Comparison of ENCODE assay signal across 16 cellular contexts in genomic region chr1:29152046-29152805, GRCh38. TPM values are rescaled to one million over a fixed set of nuclear protein-coding genes. Genes with fewer than 3 reads are reported as not detected.
A peak's percentile ranks its signal among the peaks of the same experiment; 100 is the strongest.
DNase-seq lines count a peak whose midpoint lies in the region; ATAC-seq and TF ChIP-seq lines count a peak whose summit lies in the region.
"Had no signal": no experiment of that assay in that cellular context is flagged by ENCODE, and none has a peak within 500 bp of the region (broad histone marks: within the 10 kb centered on the region; RNA-seq: fewer than 3 reads in every experiment).

No MANE protein-coding gene starts in this region.

- H3K4me1 ChIP-seq in PC-3 (ENCODE audit: insufficient read depth, low read length) = peaks cover 12% of the 10 kb centered on the region

- intact Hi-C loops in Calu3 (cut with micrococcal nuclease; ENCODE audit: unreplicated experiment) = no loop called here
- intact Hi-C loops in PC-3 (cut with micrococcal nuclease) = no loop called here

- H3K36me3 Mint-ChIP-seq in Calu3 (ENCODE audit: insufficient read depth, unreplicated experiment) (peaks cover 93% of the 10 kb centered on the region), WTC11 (peaks cover 90% of the 10 kb centered on the region), osteocyte (ENCODE audit: unreplicated experiment) (peaks cover 65% of the 10 kb centered on the region)
- peaks cover 100% of the 10 kb centered on the region for H3K36me3 Mint-ChIP-seq in stimulated activated effector memory CD8-positive, alpha-beta T cell treated with anti-CD3 and anti-CD28 coated beads, Interleukin-12 subunit alpha, Interleukin-12 subunit beta, amount 100 ng/mL, for 72 hours

- H3K9me3 Mint-ChIP-seq in Calu3 (ENCODE audit: low read depth, unreplicated experiment) (peaks cover 4% of the 10 kb centered on the region), WTC11 (no peaks in the 10 kb centered on the region), osteocyte (ENCODE audit: unreplicated experiment) (no peaks in the 10 kb centered on the region)
- no peaks in the 10 kb centered on the region for H3K9me3 Mint-ChIP-seq in stimulated activated effector memory CD8-positive, alpha-beta T cell treated with anti-CD3 and anti-CD28 coated beads, Interleukin-12 subunit alpha, Interleukin-12 subunit beta, amount 100 ng/mL, for 72 hours
- H3K9me3 Mint-ChIP-seq: CD8-positive, alpha-beta T cell; HFFc6 had no signal

- DNase-seq in Calu3 (no peak), WTC11 (ENCODE audit: low spot score) (no peak), osteocyte (ENCODE audit: extremely low spot score, unreplicated experiment) (no peak), PC-3 (no peak)
- DNase-seq in stimulated activated effector memory CD8-positive, alpha-beta T cell treated with anti-CD3 and anti-CD28 coated beads, Interleukin-12 subunit alpha, Interleukin-12 subunit beta, amount 100 ng/mL, for 72 hours (ENCODE audit: low spot score in 2 of 2) = no peak
- no peak for DNase-seq in stimulated activated naive CD8-positive, alpha-beta T cell treated with anti-CD3 and anti-CD28 coated beads, Interleukin-15, Interleukin-2, amounts not matched to agents 100 U/mL and 50 U/mL, for 24 hours
- DNase-seq: BE2C; CD8-positive, alpha-beta T cell; COR-L47; DND-41; GDM1; HCEC 1CT; HFFc6 had no signal

- H3K27ac ChIP-seq in PC-3 (ENCODE audit: low read length) = no peak overlapping the region
- H3K27ac ChIP-seq: A549, C4-2B had no signal

- POLR2A ChIA-PET in WTC11 (lab: Charles Lee) = interaction anchor here (0.7 kb wide), 1 partner anchor 61 kb away, joined by 3 read pairs; no protein-coding TSS in a partner anchor
- POLR2A ChIA-PET in PC-3 (lab: Charles Lee; ENCODE audit: unreplicated experiment) = no interaction called here

- no peaks in the 10 kb centered on the region for H3K9me2 ChIP-seq in PC-3 (replicated peaks; ENCODE audit: low read length)

- H3F3A ChIP-seq in PC-3 (ENCODE audit: low read length, unreplicated experiment) = peaks cover 8% of the 10 kb centered on the region

- H3K9me3 ChIP-seq in PC-3 (ENCODE audit: low read length) = no peaks in the 10 kb centered on the region
- H3K9me3 ChIP-seq: A549, BE2C had no signal

- TF ChIP-seq CTCF in Calu3 (IDR thresholded peaks at IDR 0.05; ENCODE audit: unreplicated experiment) = no peak
- TF ChIP-seq CTCF in WTC11 (IDR thresholded peaks at IDR 0.05) = no peak
- no peak for TF ChIP-seq CTCF in osteocyte (IDR thresholded peaks at IDR 0.05)
- TF ChIP-seq CTCF in PC-3 (conservative IDR thresholded peaks at IDR 0.05; ENCODE audit: low read depth, low read length) = no peak

- no peak overlapping the region for H2AFZ ChIP-seq in PC-3 (ENCODE audit: low read length)

- H3K4me1 Mint-ChIP-seq in Calu3 (ENCODE audit: low read depth, unreplicated experiment) (peaks cover 9% of the 10 kb centered on the region), WTC11 (peaks cover 9% of the 10 kb centered on the region), osteocyte (ENCODE audit: unreplicated experiment) (peaks cover 10% of the 10 kb centered on the region)
- no peaks in the 10 kb centered on the region for H3K4me1 Mint-ChIP-seq in stimulated activated effector memory CD8-positive, alpha-beta T cell treated with anti-CD3 and anti-CD28 coated beads, Interleukin-12 subunit alpha, Interleukin-12 subunit beta, amount 100 ng/mL, for 72 hours

- CTCF ChIA-PET in Calu3 (lab: Charles Lee) = no interaction called here
- CTCF ChIA-PET in WTC11 (lab: Charles Lee) = no interaction called here
- CTCF ChIA-PET in PC-3 (lab: Charles Lee) = no interaction called here

- peaks cover 19% of the 10 kb centered on the region for H3K79me2 ChIP-seq in PC-3 (ENCODE audit: low read length)

- H3K4me2 ChIP-seq in PC-3 (ENCODE audit: low read length) = no peak overlapping the region
- H3K4me2 ChIP-seq: A549 had no signal

- ATAC-seq in WTC11 = no peak
- no peak for ATAC-seq in stimulated activated effector memory CD8-positive, alpha-beta T cell treated with anti-CD3 and anti-CD28 coated beads, Interleukin-12 subunit alpha, Interleukin-12 subunit beta, amount 100 ng/mL, for 72 hours
- no peak for ATAC-seq in stimulated activated naive CD8-positive, alpha-beta T cell treated with anti-CD3 and anti-CD28 coated beads, Interleukin-15, Interleukin-2, amounts not matched to agents 100 U/mL and 50 U/mL, for 24 hours
- no peak for ATAC-seq in GM19463 (IDR thresholded peaks at IDR 0.05; ENCODE audit: unreplicated experiment)
- ATAC-seq in PC-3 = no peak
- ATAC-seq: A549; CD8-positive, alpha-beta T cell had no signal

- no peak overlapping the region for H3K9ac ChIP-seq in PC-3 (ENCODE audit: low read length)

- H3K27me3 Mint-ChIP-seq in Calu3 (ENCODE audit: unreplicated experiment) (no peaks in the 10 kb centered on the region), WTC11 (ENCODE audit: low read depth) (no peaks in the 10 kb centered on the region), osteocyte (ENCODE audit: unreplicated experiment) (no peaks in the 10 kb centered on the region)

- H3K4me3 ChIP-seq in PC-3 (ENCODE audit: low read length) = no peak overlapping the region
- H3K4me3 ChIP-seq: A549 had no signal

- H3K36me3 ChIP-seq in PC-3 (ENCODE audit: low read depth, low read length) = peaks cover 88% of the 10 kb centered on the region

- peak overlapping the region; percentile 15 for H3K27ac Mint-ChIP-seq in Calu3 (ENCODE audit: unreplicated experiment)
- H3K27ac Mint-ChIP-seq in WTC11 = peak overlapping the region; percentile 12
- peak overlapping the region; percentile 41 for H3K27ac Mint-ChIP-seq in osteocyte (ENCODE audit: unreplicated experiment)
- peak overlapping the region; percentile 27 for H3K27ac Mint-ChIP-seq in stimulated activated effector memory CD8-positive, alpha-beta T cell treated with anti-CD3 and anti-CD28 coated beads, Interleukin-12 subunit alpha, Interleukin-12 subunit beta, amount 100 ng/mL, for 72 hours
- H3K27ac Mint-ChIP-seq: CD8-positive, alpha-beta T cell; HFFc6 had no signal

- H4K20me1 ChIP-seq in PC-3 (ENCODE audit: low read length) = peaks cover 6% of the 10 kb centered on the region; the same call in 1 of the 2 replicates

- no peaks in the 10 kb centered on the region for H3K27me3 ChIP-seq in PC-3 (ENCODE audit: low read length)
- H3K27me3 ChIP-seq: BE2C had no signal

- BruUV-seq in Calu3 (replicated peaks; lab: Mats Ljungman, UMichigan) (no TSS peak), PC-3 (replicated peaks; lab: Mats Ljungman, UMichigan) (no TSS peak)

- H3K4me3 Mint-ChIP-seq in Calu3 (ENCODE audit: low read depth, unreplicated experiment) (no peak overlapping the region), WTC11 (no peak overlapping the region), osteocyte (ENCODE audit: unreplicated experiment) (no peak overlapping the region)
- H3K4me3 Mint-ChIP-seq in stimulated activated effector memory CD8-positive, alpha-beta T cell treated with anti-CD3 and anti-CD28 coated beads, Interleukin-12 subunit alpha, Interleukin-12 subunit beta, amount 100 ng/mL, for 72 hours = no peak overlapping the region
- H3K4me3 Mint-ChIP-seq: CD8-positive, alpha-beta T cell; HFFc6 had no signal

TF ChIP-seq in WTC11, 78 proteins besides CTCF, POLR2A, EP300 and RAD21:
- TF ChIP-seq, protein P1, sequence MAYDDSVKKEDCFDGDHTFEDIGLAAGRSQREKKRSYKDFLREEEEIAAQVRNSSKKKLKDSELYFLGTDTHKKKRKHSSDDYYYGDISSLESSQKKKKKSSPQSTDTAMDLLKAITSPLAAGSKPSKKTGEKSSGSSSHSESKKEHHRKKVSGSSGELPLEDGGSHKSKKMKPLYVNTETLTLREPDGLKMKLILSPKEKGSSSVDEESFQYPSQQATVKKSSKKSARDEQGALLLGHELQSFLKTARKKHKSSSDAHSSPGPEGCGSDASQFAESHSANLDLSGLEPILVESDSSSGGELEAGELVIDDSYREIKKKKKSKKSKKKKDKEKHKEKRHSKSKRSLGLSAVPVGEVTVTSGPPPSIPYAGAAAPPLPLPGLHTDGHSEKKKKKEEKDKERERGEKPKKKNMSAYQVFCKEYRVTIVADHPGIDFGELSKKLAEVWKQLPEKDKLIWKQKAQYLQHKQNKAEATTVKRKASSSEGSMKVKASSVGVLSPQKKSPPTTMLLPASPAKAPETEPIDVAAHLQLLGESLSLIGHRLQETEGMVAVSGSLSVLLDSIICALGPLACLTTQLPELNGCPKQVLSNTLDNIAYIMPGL (CRISPR knock-in tag; IDR thresholded peaks at IDR 0.05) = no peak
- no peak for TF ChIP-seq ZNF263 (CRISPR knock-in tag; IDR thresholded peaks at IDR 0.05; ENCODE audit: low read depth)
- TF ChIP-seq, protein P2, sequence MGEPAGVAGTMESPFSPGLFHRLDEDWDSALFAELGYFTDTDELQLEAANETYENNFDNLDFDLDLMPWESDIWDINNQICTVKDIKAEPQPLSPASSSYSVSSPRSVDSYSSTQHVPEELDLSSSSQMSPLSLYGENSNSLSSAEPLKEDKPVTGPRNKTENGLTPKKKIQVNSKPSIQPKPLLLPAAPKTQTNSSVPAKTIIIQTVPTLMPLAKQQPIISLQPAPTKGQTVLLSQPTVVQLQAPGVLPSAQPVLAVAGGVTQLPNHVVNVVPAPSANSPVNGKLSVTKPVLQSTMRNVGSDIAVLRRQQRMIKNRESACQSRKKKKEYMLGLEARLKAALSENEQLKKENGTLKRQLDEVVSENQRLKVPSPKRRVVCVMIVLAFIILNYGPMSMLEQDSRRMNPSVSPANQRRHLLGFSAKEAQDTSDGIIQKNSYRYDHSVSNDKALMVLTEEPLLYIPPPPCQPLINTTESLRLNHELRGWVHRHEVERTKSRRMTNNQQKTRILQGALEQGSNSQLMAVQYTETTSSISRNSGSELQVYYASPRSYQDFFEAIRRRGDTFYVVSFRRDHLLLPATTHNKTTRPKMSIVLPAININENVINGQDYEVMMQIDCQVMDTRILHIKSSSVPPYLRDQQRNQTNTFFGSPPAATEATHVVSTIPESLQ (CRISPR knock-in tag; IDR thresholded peaks at IDR 0.05) = no peak
- TF ChIP-seq, protein P3, sequence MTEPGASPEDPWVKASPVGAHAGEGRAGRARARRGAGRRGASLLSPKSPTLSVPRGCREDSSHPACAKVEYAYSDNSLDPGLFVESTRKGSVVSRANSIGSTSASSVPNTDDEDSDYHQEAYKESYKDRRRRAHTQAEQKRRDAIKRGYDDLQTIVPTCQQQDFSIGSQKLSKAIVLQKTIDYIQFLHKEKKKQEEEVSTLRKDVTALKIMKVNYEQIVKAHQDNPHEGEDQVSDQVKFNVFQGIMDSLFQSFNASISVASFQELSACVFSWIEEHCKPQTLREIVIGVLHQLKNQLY (CRISPR knock-in tag; IDR thresholded peaks at IDR 0.05) = no peak

RNA-seq across cellular contexts. Expression of gene TMEM200B, which starts 28.5 kb away (rescaled TPM):
- 0.15 TPM in 1 of 2 replicates, not detected in the other for total RNA-seq in Calu3 (2022)
- 19.1 to 22.6 TPM (median 22.1 TPM) in 3 replicates for total RNA-seq in WTC11 (2021)
- 19.7 and 22.5 TPM in 2 replicates for total RNA-seq in osteocyte
- total RNA-seq in PC-3 (2014; rRNA removed) = 9.0 and 9.3 TPM in 2 replicates
- total RNA-seq: CD8-positive, alpha-beta T cell had no signal

RNA-seq across cellular contexts. Expression of gene SRSF4, which starts 29.5 kb away (rescaled TPM):
- total RNA-seq in Calu3 (2022) (64.8 and 65.4 TPM in 2 replicates), WTC11 (2021) (93.8 to 99.9 TPM (median 94.7 TPM) in 3 replicates), osteocyte (70.5 and 74.6 TPM in 2 replicates), PC-3 (2014; rRNA removed) (62.0 and 78.2 TPM in 2 replicates)
